8 cellular contexts compared by ENCODE assay signal in the genomic region with DNA sequence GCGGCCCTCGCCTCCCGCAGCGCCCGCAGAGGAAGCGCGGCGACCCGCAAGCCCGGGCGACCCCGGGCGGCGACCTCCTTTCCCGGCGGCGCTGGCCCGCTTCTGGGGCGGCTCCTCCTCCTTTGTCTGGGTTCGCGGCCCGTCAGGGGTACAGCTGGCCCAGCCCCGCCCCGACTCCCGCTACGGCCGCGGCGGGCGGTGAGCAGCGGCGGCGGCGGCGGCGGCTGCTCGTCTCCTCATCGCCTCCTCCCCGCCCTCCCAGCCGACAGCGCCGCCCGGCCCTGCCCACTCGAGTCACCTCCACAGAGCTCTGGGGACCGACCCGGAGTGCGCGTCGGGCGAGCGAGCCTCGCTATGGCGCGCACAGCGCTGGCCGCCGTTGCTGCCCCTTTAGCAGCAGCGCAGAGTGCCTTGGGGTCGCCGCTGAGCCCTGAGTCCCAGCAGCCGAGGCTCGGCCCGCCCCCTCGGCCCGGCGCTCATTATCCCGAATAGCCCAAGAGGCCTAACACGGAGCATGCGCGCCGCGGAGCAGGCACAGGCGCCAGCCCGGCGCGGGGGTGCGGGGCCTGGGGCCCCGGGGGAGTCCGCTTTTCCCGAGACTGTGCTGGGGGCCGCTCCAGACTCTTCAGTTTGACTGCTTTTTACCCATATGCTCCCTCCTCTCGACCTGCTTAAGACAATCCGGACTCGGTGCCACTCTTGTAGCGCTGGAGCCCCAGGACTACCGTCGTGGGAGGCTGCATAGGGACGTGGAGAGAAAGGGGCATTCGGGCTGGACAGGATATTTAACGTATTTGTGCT. TPM values are rescaled to one million over a fixed set of nuclear protein-coding genes. Genes with fewer than 3 reads are reported as not detected.
A peak's percentile ranks its signal among the peaks of the same experiment; 100 is the strongest.
DNase-seq lines count a peak whose midpoint lies in the region; ATAC-seq and TF ChIP-seq lines count a peak whose summit lies in the region.

A gene (minus strand): TSS at position 104 of the 801 bp plus-strand sequence. CDS start 295 bp downstream, outside the sequence.

- ATAC-seq in GM21786 (IDR thresholded peaks at IDR 0.05; ENCODE audit: unreplicated experiment), result peak; percentile 83
- ATAC-seq in activated T-helper 17 cell treated with anti-CD3 and anti-CD28 coated beads, Interleukin-2, amount 50 U/mL, for 72 hours (replicated peaks), result peak; percentile 76
- ATAC-seq in natural killer cell treated with Interleukin-12 subunit alpha and Interleukin-12 subunit beta and Interleukin-15 and Interleukin-18, amount 100 ng/mL, for 72 hours, result peak; percentile 93 to 94
- ATAC-seq in stimulated activated naive CD8-positive, alpha-beta T cell treated with anti-CD3 and anti-CD28 coated beads, Interleukin-15, Interleukin-2, amounts not matched to agents 100 U/mL and 50 U/mL, for 24 hours, result peak; percentile 85

- H3K9me2 ChIP-seq in DOHH2 (replicated peaks; ENCODE audit: control insufficient read depth, low read length), result no peaks in the 10 kb centered on the region

- H3K4me1 ChIP-seq in DOHH2 (ENCODE audit: control insufficient read depth, low read length) (peaks cover 23% of the 10 kb centered on the region), KMS-11 (ENCODE audit: low read depth, poor library complexity, severe bottlenecking) (peaks cover 15% of the 10 kb centered on the region)

- H3K27me3 Mint-ChIP-seq in activated T-helper 17 cell treated with anti-CD3 and anti-CD28 coated beads, Interleukin-2, amount 50 U/mL, for 72 hours, result no peaks in the 10 kb centered on the region
- no peaks in the 10 kb centered on the region for H3K27me3 Mint-ChIP-seq in natural killer cell treated with Interleukin-12 subunit alpha and Interleukin-12 subunit beta and Interleukin-15 and Interleukin-18, amount 100 ng/mL, for 72 hours

- H3K4me3 ChIP-seq in DOHH2 (ENCODE audit: low read length), result peak within 1 kb of the TSS; percentile 70
- no peak within 1 kb of the TSS for H3K4me3 ChIP-seq in KMS-11 (IDR thresholded peaks at IDR 0.05; ENCODE audit: insufficient read depth, low read depth, low read length)
- H3K4me3 ChIP-seq in fibroblast of mammary gland (ENCODE audit: control insufficient read depth, low read depth, low read length), result peak within 1 kb of the TSS; percentile 64

- H3K36me3 Mint-ChIP-seq in activated T-helper 17 cell treated with anti-CD3 and anti-CD28 coated beads, Interleukin-2, amount 50 U/mL, for 72 hours (ENCODE audit: low read depth), result peaks cover 19% of the 10 kb centered on the region
- H3K36me3 Mint-ChIP-seq in natural killer cell treated with Interleukin-12 subunit alpha and Interleukin-12 subunit beta and Interleukin-15 and Interleukin-18, amount 100 ng/mL, for 72 hours, result no peaks in the 10 kb centered on the region

- peak within 1 kb of the TSS; percentile 61 for H3K27ac ChIP-seq in DOHH2 (ENCODE audit: low read depth, low read length)
- H3K27ac ChIP-seq in KMS-11, result peak within 1 kb of the TSS; percentile 26; the same call in 1 of the 2 replicates

- H3K79me2 ChIP-seq in DOHH2 (ENCODE audit: control insufficient read depth, low read length) (peaks cover 42% of the 10 kb centered on the region), KMS-11 (ENCODE audit: insufficient read depth, low read depth) (peaks cover 26% of the 10 kb centered on the region; the same call in 1 of the 2 replicates)

- H2AFZ ChIP-seq in KMS-11 (ENCODE audit: low read depth), result peak within 1 kb of the TSS; percentile 97

- peak within 1 kb of the TSS; percentile 89 for H3K27ac Mint-ChIP-seq in activated T-helper 17 cell treated with anti-CD3 and anti-CD28 coated beads, Interleukin-2, amount 50 U/mL, for 72 hours
- peak within 1 kb of the TSS; percentile 88 to 97 for H3K27ac Mint-ChIP-seq in natural killer cell treated with Interleukin-12 subunit alpha and Interleukin-12 subunit beta and Interleukin-15 and Interleukin-18, amount 100 ng/mL, for 72 hours

- DNase-seq in RPMI7951 (ENCODE audit: low read depth), result peak; percentile 78
- DNase-seq in fibroblast of mammary gland (ENCODE audit: low read depth), result peak; percentile 70
- DNase-seq in natural killer cell treated with Interleukin-12 subunit alpha and Interleukin-12 subunit beta and Interleukin-15 and Interleukin-18, amount 100 ng/mL, for 72 hours (ENCODE audit: low spot score), result peak; percentile 93
- peak; percentile 82 for DNase-seq in stimulated activated naive CD8-positive, alpha-beta T cell treated with anti-CD3 and anti-CD28 coated beads, Interleukin-15, Interleukin-2, amounts not matched to agents 100 U/mL and 50 U/mL, for 24 hours

- peak within 1 kb of the TSS; percentile 91 for H3K4me3 Mint-ChIP-seq in activated T-helper 17 cell treated with anti-CD3 and anti-CD28 coated beads, Interleukin-2, amount 50 U/mL, for 72 hours
- H3K4me3 Mint-ChIP-seq in natural killer cell treated with Interleukin-12 subunit alpha and Interleukin-12 subunit beta and Interleukin-15 and Interleukin-18, amount 100 ng/mL, for 72 hours, result peak within 1 kb of the TSS; percentile 86

- H3K36me3 ChIP-seq in DOHH2 (ENCODE audit: control insufficient read depth, low read length) (peaks cover 6% of the 10 kb centered on the region), KMS-11 (ENCODE audit: insufficient read depth) (no peaks in the 10 kb centered on the region)

- H3K9ac ChIP-seq in KMS-11, result peak within 1 kb of the TSS; percentile 49; the same call in 1 of the 2 replicates

- H3K27me3 ChIP-seq in DOHH2 (ENCODE audit: control insufficient read depth, low read length) (no peaks in the 10 kb centered on the region), KMS-11 (ENCODE audit: insufficient read depth, low read depth) (no peaks in the 10 kb centered on the region)

- no peaks in the 10 kb centered on the region for H3K9me3 Mint-ChIP-seq in activated T-helper 17 cell treated with anti-CD3 and anti-CD28 coated beads, Interleukin-2, amount 50 U/mL, for 72 hours
- H3K9me3 Mint-ChIP-seq in natural killer cell treated with Interleukin-12 subunit alpha and Interleukin-12 subunit beta and Interleukin-15 and Interleukin-18, amount 100 ng/mL, for 72 hours, result no peaks in the 10 kb centered on the region

- H3F3A ChIP-seq in DOHH2 (ENCODE audit: control insufficient read depth, insufficient read depth), result no peaks in the 10 kb centered on the region

- peak within 1 kb of the TSS; percentile 92 for H3K4me2 ChIP-seq in DOHH2 (ENCODE audit: low read length)
- H3K4me2 ChIP-seq in KMS-11, result peak within 1 kb of the TSS; percentile 67

- H3K9me3 ChIP-seq in DOHH2 (ENCODE audit: control insufficient read depth, insufficient read depth, low read length), result peaks cover 5% of the 10 kb centered on the region; the same call in 1 of the 2 replicates

- peak; percentile 18 for TF ChIP-seq CTCF in DOHH2 (IDR thresholded peaks at IDR 0.05; ENCODE audit: low read depth, low read length, poor library complexity, severe bottlenecking)
- no peak for TF ChIP-seq CTCF in KMS-11 (conservative IDR thresholded peaks at IDR 0.05; ENCODE audit: low read depth, low read length)
- TF ChIP-seq CTCF in fibroblast of mammary gland (conservative IDR thresholded peaks at IDR 0.05; ENCODE audit: control insufficient read depth, insufficient read depth, low read depth, low read length), result no peak

- H4K20me1 ChIP-seq in DOHH2 (ENCODE audit: control insufficient read depth, insufficient read depth, low read depth, low read length) (no peaks in the 10 kb centered on the region), KMS-11 (ENCODE audit: insufficient read depth) (no peaks in the 10 kb centered on the region)

- H3K4me1 Mint-ChIP-seq in activated T-helper 17 cell treated with anti-CD3 and anti-CD28 coated beads, Interleukin-2, amount 50 U/mL, for 72 hours, result peaks cover 29% of the 10 kb centered on the region
- peaks cover 28 to 34% of the 10 kb centered on the region in 2 donors for H3K4me1 Mint-ChIP-seq in natural killer cell treated with Interleukin-12 subunit alpha and Interleukin-12 subunit beta and Interleukin-15 and Interleukin-18, amount 100 ng/mL, for 72 hours (ENCODE audit: low read depth in 2 of 2)

RNA-seq across cellular contexts. Expression of the gene that starts here (rescaled TPM):
- total RNA-seq in RPMI7951 (2014; rRNA removed; shearing (Covaris generic)), result 19.3 and 21.6 TPM in 2 replicates
- 10 to 100 TPM; 16.4 to 37.6 TPM for total RNA-seq in activated T-helper 17 cell treated with anti-CD3 and anti-CD28 coated beads, Interleukin-2, amount 50 U/mL, for 72 hours
- 10 to 100 TPM; 38.6 to 52.1 TPM for total RNA-seq in natural killer cell treated with Interleukin-12 subunit alpha and Interleukin-12 subunit beta and Interleukin-15 and Interleukin-18, amount 100 ng/mL, for 72 hours
